ENCODE assay signal across 11 cellular contexts in genomic region chr11:16981651-16982194, GRCh38. TPM values are rescaled to one million over a fixed set of nuclear protein-coding genes. Genes with fewer than 3 reads are reported as not detected.
A peak's percentile ranks its signal among the peaks of the same experiment; 100 is the strongest.
DNase-seq lines count a peak whose midpoint lies in the region; ATAC-seq, FAIRE-seq and TF ChIP-seq lines count a peak whose summit lies in the region.
"Had no signal": no experiment of that assay in that cellular context is flagged by ENCODE, and none has a peak within 500 bp of the region (broad histone marks: within the 10 kb centered on the region; RNA-seq: fewer than 3 reads in every experiment).

No MANE protein-coding gene starts in this region.

- H4K8ac ChIP-seq in H1 (ENCODE audit: extremely low read depth, insufficient read depth, low read length) = no peak overlapping the region
- H4K8ac ChIP-seq in mesenchymal stem cell (ENCODE audit: low read length) = no peak overlapping the region

- WGBS in H1 (ENCODE audit: extremely low coverage in 1 of 2, insufficient coverage in 1 of 2, insufficient read length in 1 of 2, insufficient replicate concordance in 2 of 2, low coverage in 1 of 2, low lambda C conversion rate in 2 of 2, missing lambda C conversion rate in 1 of 2), 2 experiments = 64% methylated on average over 9 of the region's 9 CpGs; no CpG with 5 or more reads in 1 of the 2 experiments
- WGBS in mesenchymal stem cell = 39% methylated on average over 9 of the region's 9 CpGs

- no peak overlapping the region for H3K9ac ChIP-seq in H1 (replicated peaks in 1 of 4; ENCODE audit: extremely low read depth in 1 of 4, low read depth in 3 of 4, low read length in 3 of 4)
- H3K9ac ChIP-seq in mesenchymal stem cell (ENCODE audit: low read length) = no peak overlapping the region

- no peak overlapping the region for H2AK5ac ChIP-seq in H1 (ENCODE audit: low read depth, low read length)
- no peak overlapping the region for H2AK5ac ChIP-seq in mesenchymal stem cell (ENCODE audit: low read length, severe bottlenecking)

- H2BK15ac ChIP-seq in H1 (ENCODE audit: low read length) (no peak overlapping the region), mesenchymal stem cell (ENCODE audit: low read depth, poor library complexity, severe bottlenecking) (no peak overlapping the region)

- H3K14ac ChIP-seq in H1 (ENCODE audit: insufficient read length) (no peak overlapping the region), mesenchymal stem cell (ENCODE audit: low read length in 2 of 2) (no peak overlapping the region)

- no TSS peak for BruUV-seq in MCF 10A (replicated peaks; lab: Mats Ljungman, UMichigan)

- peaks cover 0 to 8% of the 10 kb centered on the region in 2 experiments for H4K20me1 ChIP-seq in H1 (replicated peaks in 1 of 2; ENCODE audit: control insufficient read depth in 1 of 2, insufficient read depth in 2 of 2, low read length in 2 of 2)

- no peak for TF ChIP-seq EP300 in H1 (IDR thresholded peaks at IDR 0.05; ENCODE audit: borderline replicate concordance in 1 of 2, low read depth in 2 of 2, low read length in 2 of 2)

- H3K4me1 Mint-ChIP-seq in MCF 10A (ENCODE audit: insufficient read depth, unreplicated experiment) = no peaks in the 10 kb centered on the region
- peaks cover 13% of the 10 kb centered on the region for H3K4me1 Mint-ChIP-seq in activated CD4-positive, alpha-beta memory T cell treated with anti-CD3 and anti-CD28 coated beads, Interleukin-2, amount 10 ng/mL, durations not matched to agents 7 days and 5 days

- H3K4me3 Mint-ChIP-seq in MCF 10A (ENCODE audit: unreplicated experiment) = no peak overlapping the region
- no peak overlapping the region for H3K4me3 Mint-ChIP-seq in activated CD4-positive, alpha-beta memory T cell treated with anti-CD3 and anti-CD28 coated beads, Interleukin-2, amount 10 ng/mL, durations not matched to agents 7 days and 5 days
- H3K4me3 Mint-ChIP-seq: B cell; stimulated activated effector memory CD8-positive, alpha-beta T cell treated with anti-CD3 and anti-CD28 coated beads, Interleukin-12 subunit alpha, Interleukin-12 subunit beta, amount 100 ng/mL, for 72 hours had no signal

- H3K27ac Mint-ChIP-seq in MCF 10A (ENCODE audit: low read depth, unreplicated experiment) = no peak overlapping the region
- H3K27ac Mint-ChIP-seq in activated CD4-positive, alpha-beta memory T cell treated with anti-CD3 and anti-CD28 coated beads, Interleukin-2, amount 10 ng/mL, durations not matched to agents 7 days and 5 days = no peak overlapping the region
- H3K27ac Mint-ChIP-seq: B cell; stimulated activated effector memory CD8-positive, alpha-beta T cell treated with anti-CD3 and anti-CD28 coated beads, Interleukin-12 subunit alpha, Interleukin-12 subunit beta, amount 100 ng/mL, for 72 hours had no signal

- no peaks in the 10 kb centered on the region for H3K36me3 ChIP-seq in H1 (ENCODE audit: control insufficient read depth in 2 of 4, insufficient read depth in 4 of 4, low read length in 3 of 4)
- no peaks in the 10 kb centered on the region for H3K36me3 ChIP-seq in mesenchymal stem cell (ENCODE audit: control insufficient read depth in 1 of 2, insufficient read depth in 2 of 2, low read depth in 1 of 2, low read length in 2 of 2)

- CTCF ChIA-PET in MCF 10A (lab: Yijun Ruan, JAX) = no interaction called here
- CTCF ChIA-PET in H1 (lab: Charles Lee; ENCODE audit: partially characterized antibody) = interaction anchor here (0.8 to 1.7 kb wide), 2 partner anchors 19 to 46 kb away, joined by 3 to 4 read pairs; no protein-coding TSS in a partner anchor
- CTCF ChIA-PET in activated CD4-positive, alpha-beta memory T cell treated with anti-CD3 and anti-CD28 coated beads, Interleukin-2, amount 10 ng/mL, durations not matched to agents 7 days and 5 days (lab: Charles Lee) = no interaction called here

- TF ChIP-seq CTCF in MCF 10A (IDR thresholded peaks at IDR 0.05; ENCODE audit: unreplicated experiment) = no peak
- no peak for TF ChIP-seq CTCF in H1 (IDR thresholded peaks at IDR 0.05; ENCODE audit: control extremely low read depth in 1 of 3, insufficient read depth in 1 of 3, low read depth in 1 of 3, low read length in 3 of 3)

- H3K4ac ChIP-seq in H1 (replicated peaks; ENCODE audit: insufficient read length, low read depth, low read length) (no peak overlapping the region), mesenchymal stem cell (ENCODE audit: low read depth in 1 of 2, low read length in 2 of 2) (no peak overlapping the region)

- no peak for ATAC-seq in GM21528 (IDR thresholded peaks at IDR 0.05; ENCODE audit: low FRiP score, unreplicated experiment)
- ATAC-seq in HG03520 (IDR thresholded peaks at IDR 0.05; ENCODE audit: unreplicated experiment) = no peak
- ATAC-seq: stimulated activated effector memory CD8-positive, alpha-beta T cell treated with anti-CD3 and anti-CD28 coated beads, Interleukin-12 subunit alpha, Interleukin-12 subunit beta, amount 100 ng/mL, for 72 hours had no signal

- FAIRE-seq in H1 (lab: Jason Lieb, UNC) = no peak

- H3K27ac ChIP-seq in H1 (ENCODE audit: low read depth, low read length) (no peak overlapping the region), mesenchymal stem cell (ENCODE audit: low read length, poor library complexity, severe bottlenecking) (peak overlapping the region; percentile 92)

- H3K4me1 ChIP-seq in H1 (replicated peaks in 1 of 4; ENCODE audit: control insufficient read depth in 3 of 4, insufficient read depth in 4 of 4, low read length in 3 of 4) (peaks cover 11 to 37% (median 26%) of the 10 kb centered on the region in 4 experiments), mesenchymal stem cell (ENCODE audit: control insufficient read depth, insufficient read depth, low read depth, low read length) (peaks cover 32% of the 10 kb centered on the region)

- H3K18ac ChIP-seq in H1 (ENCODE audit: extremely low read depth, low read length) = no peak overlapping the region
- H3K18ac ChIP-seq in mesenchymal stem cell (ENCODE audit: low read depth in 1 of 2, low read length in 2 of 2) = no peak overlapping the region

- no peak for TF ChIP-seq POLR2A in H1 (IDR thresholded peaks at IDR 0.05; ENCODE audit: control extremely low read depth in 1 of 2, low read depth in 2 of 2, low read length in 2 of 2)

- H2BK120ac ChIP-seq in H1 (replicated peaks; ENCODE audit: low read depth, low read length) (no peak overlapping the region), mesenchymal stem cell (ENCODE audit: low read depth, low read length) (no peak overlapping the region)

- H3K9me3 ChIP-seq in H1 (ENCODE audit: insufficient read depth in 2 of 2, low read depth in 1 of 2, low read length in 1 of 2) = no peaks in the 10 kb centered on the region
- no peaks in the 10 kb centered on the region for H3K9me3 ChIP-seq in mesenchymal stem cell (ENCODE audit: control insufficient read depth, low read length)

- POLR2A ChIA-PET in MCF 10A (lab: Yijun Ruan, JAX) = no interaction called here
- POLR2A ChIA-PET in H1 (lab: Charles Lee; ENCODE audit: partially characterized antibody) = interaction anchor here (0.5 to 1.3 kb wide), 3 partner anchors 31 to 96 kb away, joined by 3 read pairs; partner anchors contain the start of gene RPS13
- POLR2A ChIA-PET in activated CD4-positive, alpha-beta memory T cell treated with anti-CD3 and anti-CD28 coated beads, Interleukin-2, amount 10 ng/mL, durations not matched to agents 7 days and 5 days (lab: Charles Lee) = no interaction called here

- H3K79me1 ChIP-seq in H1 (ENCODE audit: low read depth, low read length) = peaks cover 16% of the 10 kb centered on the region
- peaks cover 4% of the 10 kb centered on the region for H3K79me1 ChIP-seq in mesenchymal stem cell (replicated peaks; ENCODE audit: low read length, poor library complexity, severe bottlenecking)

- H4K91ac ChIP-seq in H1 (replicated peaks; ENCODE audit: insufficient read length, low read length) (no peak overlapping the region), mesenchymal stem cell (ENCODE audit: low read length) (no peak overlapping the region)

- H2BK12ac ChIP-seq in H1 (ENCODE audit: low read depth, low read length) (no peak overlapping the region; the same call in 1 of the 2 replicates), mesenchymal stem cell (ENCODE audit: low read length in 2 of 2) (no peak overlapping the region)

- H3K4me2 ChIP-seq in H1 (ENCODE audit: insufficient read depth in 1 of 2, low read depth in 2 of 2, low read length in 2 of 2) (no peak overlapping the region), mesenchymal stem cell (ENCODE audit: low read length, poor library complexity, severe bottlenecking) (peak overlapping the region; percentile 27)

- H2AFZ ChIP-seq in H1 (ENCODE audit: low read length) (no peak overlapping the region), mesenchymal stem cell (ENCODE audit: low read depth, low read length) (no peak overlapping the region)

- H3K23ac ChIP-seq in H1 (ENCODE audit: insufficient read length) (no peak overlapping the region), mesenchymal stem cell (ENCODE audit: low read length in 2 of 2) (no peak overlapping the region)

- no peaks in the 10 kb centered on the region for H3K23me2 ChIP-seq in H1 (ENCODE audit: low read depth, low read length)

- TF ChIP-seq RAD21 in H1 (IDR thresholded peaks at IDR 0.05 in 1 of 2, conservative IDR thresholded peaks at IDR 0.05 in 1 of 2; ENCODE audit: low read depth in 2 of 2, low read length in 2 of 2) = no peak

- intact Hi-C loops in MCF 10A (cut with micrococcal nuclease) = no loop called here

- no peak overlapping the region for H2BK20ac ChIP-seq in H1 (ENCODE audit: low read length)

- no peaks in the 10 kb centered on the region for H3K27me3 ChIP-seq in H1 (replicated peaks in 1 of 4; ENCODE audit: control insufficient read depth in 3 of 4, extremely low read depth in 1 of 4, insufficient read depth in 3 of 4, low read length in 3 of 4)
- peaks cover 0 to 28% of the 10 kb centered on the region in 2 experiments for H3K27me3 ChIP-seq in mesenchymal stem cell (ENCODE audit: control insufficient read depth in 1 of 2, insufficient read depth in 1 of 2, low read length in 2 of 2)

- in situ Hi-C loops in T47D (cut with HindIII; ENCODE audit: low pct_unique_long_range_greater_than_20kb, low sequenced_read_pairs) = no loop called here

- H2BK5ac ChIP-seq in H1 (ENCODE audit: low read depth, low read length) (no peak overlapping the region), mesenchymal stem cell (ENCODE audit: low read depth, low read length, poor library complexity, severe bottlenecking) (peak overlapping the region; percentile 84)

- no peak overlapping the region for H3K4me3 ChIP-seq in H1 (ENCODE audit: extremely low read depth in 1 of 4, insufficient read depth in 2 of 4, low read depth in 3 of 4, low read length in 4 of 4)
- H3K4me3 ChIP-seq in mesenchymal stem cell (ENCODE audit: insufficient read depth in 1 of 2, low read depth in 1 of 2, low read length in 2 of 2) = no peak overlapping the region

- H3K36me3 Mint-ChIP-seq in MCF 10A (ENCODE audit: insufficient read depth, unreplicated experiment) = no peaks in the 10 kb centered on the region
- no peaks in the 10 kb centered on the region for H3K36me3 Mint-ChIP-seq in activated CD4-positive, alpha-beta memory T cell treated with anti-CD3 and anti-CD28 coated beads, Interleukin-2, amount 10 ng/mL, durations not matched to agents 7 days and 5 days (ENCODE audit: low read depth)
- H3K36me3 Mint-ChIP-seq: stimulated activated effector memory CD8-positive, alpha-beta T cell treated with anti-CD3 and anti-CD28 coated beads, Interleukin-12 subunit alpha, Interleukin-12 subunit beta, amount 100 ng/mL, for 72 hours had no signal

- no peak overlapping the region for H4K5ac ChIP-seq in H1 (ENCODE audit: insufficient read length, low read depth, low read length)

- peaks cover 0 to 37% of the 10 kb centered on the region in 2 experiments; a peak in 3 of 4 replicates for H3K79me2 ChIP-seq in H1 (ENCODE audit: control insufficient read depth in 1 of 2, insufficient read depth in 2 of 2, low read length in 2 of 2)

- no peaks in the 10 kb centered on the region for H3K9me3 Mint-ChIP-seq in MCF 10A (ENCODE audit: unreplicated experiment)
- no peaks in the 10 kb centered on the region for H3K9me3 Mint-ChIP-seq in activated CD4-positive, alpha-beta memory T cell treated with anti-CD3 and anti-CD28 coated beads, Interleukin-2, amount 10 ng/mL, durations not matched to agents 7 days and 5 days
- H3K9me3 Mint-ChIP-seq: stimulated activated effector memory CD8-positive, alpha-beta T cell treated with anti-CD3 and anti-CD28 coated beads, Interleukin-12 subunit alpha, Interleukin-12 subunit beta, amount 100 ng/mL, for 72 hours had no signal

- peak; percentile 49 to 80 for DNase-seq in T47D (ENCODE audit: low read depth in 1 of 2, low spot score in 1 of 2)
- no peak for DNase-seq in MCF 10A (ENCODE audit: unreplicated experiment)
- peak in 1 of 2 experiments; percentile 29 for DNase-seq in H1 (ENCODE audit: low read depth in 1 of 2, low spot score in 2 of 2)
- peak; percentile 8 for DNase-seq in mesenchymal stem cell
- DNase-seq in activated CD8-positive, alpha-beta memory T cell treated with anti-CD3 and anti-CD28 coated beads, Interleukin-2, amount 50 U/mL, for 4 hours = no peak
- no peak for DNase-seq in activated CD4-positive, alpha-beta memory T cell treated with anti-CD3 and anti-CD28 coated beads, Interleukin-2, amount 10 ng/mL, durations not matched to agents 7 days and 5 days
- DNase-seq: NCI-H1092 had no signal

- H3K27me3 Mint-ChIP-seq in MCF 10A (ENCODE audit: insufficient read depth, unreplicated experiment) = no peaks in the 10 kb centered on the region
- peaks cover 8% of the 10 kb centered on the region for H3K27me3 Mint-ChIP-seq in activated CD4-positive, alpha-beta memory T cell treated with anti-CD3 and anti-CD28 coated beads, Interleukin-2, amount 10 ng/mL, durations not matched to agents 7 days and 5 days
- H3K27me3 Mint-ChIP-seq: B cell had no signal

- H3K56ac ChIP-seq in H1 (replicated peaks; ENCODE audit: insufficient read length, low read depth, low read length) = no peak overlapping the region

RNA-seq across cellular contexts. Expression of gene PLEKHA7, which starts 32.5 kb away (rescaled TPM):
- total RNA-seq in MCF 10A (2022) = 1.7 and 2.8 TPM in 2 replicates
- 25.0 and 25.6 TPM in 2 replicates for total RNA-seq in H1 (2021; fragmentation: NEBNext Ultra II Directional; extraction: Animal tissue kit (Norgen Biotek cat#: 25700))
- polyA plus RNA-seq in H1 (2011; rRNA removed) = 11.4 and 13.6 TPM in 2 replicates
- polyA plus RNA-seq in H1 (2011; cell fraction: cytosol; rRNA removed) = 14.2 TPM
- 40.4 TPM for polyA plus RNA-seq in H1 (2011; cell fraction: nucleus; rRNA removed)
- 16.2 to 20.0 TPM (median 18.7 TPM) in 4 replicates for polyA plus RNA-seq in H1 (2012, experiment 1 of 2)
- polyA plus RNA-seq in H1 (2012, experiment 2 of 2) = 5.2 TPM
- 10.9 TPM for polyA plus RNA-seq in H1 (2013, experiment 1 of 2)
- polyA plus RNA-seq in H1 (2013, experiment 2 of 2) = 9.1 TPM
- 11.7 and 13.8 TPM in 2 replicates for polyA minus RNA-seq in H1 (2011; rRNA and poly(A)+ RNA removed)
- 11.4 TPM for polyA minus RNA-seq in H1 (2011; cell fraction: cytosol; rRNA and poly(A)+ RNA removed)
- 28.0 TPM for polyA minus RNA-seq in H1 (2011; cell fraction: nucleus; rRNA and poly(A)+ RNA removed)
- 0.52 TPM for polyA plus RNA-seq in mesenchymal stem cell (2013, experiment 1 of 2)
- polyA plus RNA-seq in mesenchymal stem cell (2013, experiment 2 of 2) = 0.56 TPM
- 1 to 10 TPM; 2.3 to 3.4 TPM for total RNA-seq in activated CD4-positive, alpha-beta memory T cell treated with anti-CD3 and anti-CD28 coated beads, Interleukin-2, amount 10 ng/mL, durations not matched to agents 7 days and 5 days

Comparison
In these comparisons a context has a peak if more than half of its experiments do, and no peak if none do; other contexts are left out.
1. DNase-seq: peak in T47D (2 of 2) and mesenchymal stem cell (single experiment); none in MCF 10A (single experiment), activated CD8-positive, alpha-beta memory T cell treated with anti-CD3 and anti-CD28 coated beads, Interleukin-2, amount 50 U/mL, for 4 hours (single experiment) and activated CD4-positive, alpha-beta memory T cell treated with anti-CD3 and anti-CD28 coated beads, Interleukin-2, amount 10 ng/mL, durations not matched to agents 7 days and 5 days (single experiment).